8 cellular contexts compared by ENCODE assay signal in the genomic region with DNA sequence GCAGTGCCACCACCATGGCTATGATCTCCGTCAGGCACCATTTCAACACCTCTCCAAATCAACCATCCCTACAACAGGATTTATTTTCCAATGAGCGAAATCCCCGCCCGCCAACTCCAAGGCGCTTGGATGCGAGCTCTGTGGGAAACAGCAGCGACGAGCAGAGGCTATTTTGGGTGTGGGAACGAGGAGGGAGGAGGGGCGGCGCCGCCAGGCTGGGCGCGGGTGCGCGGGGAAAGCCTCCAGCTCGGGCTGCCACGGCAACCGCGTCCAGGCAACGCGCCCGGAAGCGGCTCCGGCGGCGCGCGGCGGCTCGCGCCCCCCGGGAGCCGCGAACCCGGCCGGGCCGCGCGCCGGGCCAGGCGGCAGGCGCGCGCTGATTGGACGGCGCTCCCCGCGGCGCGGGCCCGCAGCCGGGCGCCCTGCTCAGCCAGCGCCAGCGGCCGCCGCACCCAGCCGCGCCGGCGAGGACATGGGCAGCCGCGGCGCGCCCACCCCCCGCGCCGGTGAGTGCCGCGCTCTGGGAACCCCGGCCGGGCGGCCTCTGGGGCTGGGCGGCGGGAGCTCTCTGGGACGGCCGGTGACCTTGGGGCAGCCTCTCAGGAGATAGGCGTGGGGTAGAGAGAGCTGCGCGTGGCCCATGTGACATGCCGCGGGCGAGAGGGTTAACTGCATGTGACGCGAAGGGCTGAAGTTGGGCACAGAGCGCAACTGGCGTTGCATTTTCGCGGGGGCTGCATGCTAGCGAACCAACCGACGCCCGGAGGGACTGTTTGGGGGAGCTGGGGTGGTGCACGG. TPM values are rescaled to one million over a fixed set of nuclear protein-coding genes. Genes with fewer than 3 reads are reported as not detected.
DNase-seq lines count a peak whose midpoint lies in the region; ATAC-seq, FAIRE-seq and TF ChIP-seq lines count a peak whose summit lies in the region.

A gene (plus strand): TSS at position 410 of the 798 bp plus-strand sequence. CDS start 20,441 bp downstream, outside the sequence.

- TF ChIP-seq CTCF in left ventricle myocardium inferior (IDR thresholded peaks at IDR 0.05; ENCODE audit: borderline replicate concordance) = no peak

- FAIRE-seq in RCC 7860 (lab: Jason Lieb, UNC) = no peak

- DNase-seq in DMS79 (lab: John Stamatoyannopoulos, UW) = peak; percentile 29
- peak; percentile 19 for DNase-seq in HS-5 (ENCODE audit: low read depth)
- peak; percentile 24 for DNase-seq in RCC 7860 (ENCODE audit: low spot score)
- DNase-seq in amniotic stem cell (lab: John Stamatoyannopoulos, UW) = peak; percentile 60
- peak; percentile 91 for DNase-seq in left ventricle myocardium inferior
- DNase-seq in posterior cingulate gyrus = peak; percentile 75 to 98 (median 90)
- no peak for DNase-seq in KG1 (lab: John Stamatoyannopoulos, UW)

- ATAC-seq in GM21381 (IDR thresholded peaks at IDR 0.05; ENCODE audit: unreplicated experiment) = peak; percentile 75

- H3K9me3 ChIP-seq in left ventricle myocardium inferior (replicated peaks) = no peaks in the 10 kb centered on the region

- peak within 1 kb of the TSS; percentile 40 for H3K27ac ChIP-seq in left ventricle myocardium inferior (replicated peaks)

- peak within 1 kb of the TSS; percentile 76 for H3K4me3 ChIP-seq in left ventricle myocardium inferior

- intact Hi-C loops in left ventricle myocardium inferior (cut with micrococcal nuclease) = no loop called here
- intact Hi-C loops in posterior cingulate gyrus (cut with DNase I) = no loop called here

- peaks cover 20% of the 10 kb centered on the region for H3K4me1 ChIP-seq in left ventricle myocardium inferior

- no peaks in the 10 kb centered on the region for H3K27me3 ChIP-seq in left ventricle myocardium inferior (ENCODE audit: low read depth)

- H3K36me3 ChIP-seq in left ventricle myocardium inferior = no peaks in the 10 kb centered on the region

RNA-seq across cellular contexts. Expression of the gene that starts here (rescaled TPM):
- total RNA-seq in left ventricle myocardium inferior = 2.9 TPM
